Comparison of ENCODE assay signal across 9 cellular contexts in the genomic region with DNA sequence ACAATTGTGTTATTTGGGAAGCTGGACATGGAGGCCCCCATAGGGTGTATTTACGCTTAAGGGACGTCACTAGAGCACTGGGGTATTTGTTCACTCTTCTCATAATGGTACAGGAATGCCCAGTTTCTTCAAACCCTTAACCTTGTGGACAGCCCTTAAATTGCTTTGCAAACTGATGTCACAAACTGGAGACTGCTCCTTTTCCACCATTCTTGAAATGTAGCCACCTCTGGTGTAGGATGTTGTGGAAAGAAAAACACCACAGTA. TPM values are rescaled to one million over a fixed set of nuclear protein-coding genes. Genes with fewer than 3 reads are reported as not detected.
DNase-seq lines count a peak whose midpoint lies in the region; ATAC-seq, FAIRE-seq and TF ChIP-seq lines count a peak whose summit lies in the region.
"Had no signal": no experiment of that assay in that cellular context is flagged by ENCODE, and none has a peak within 500 bp of the region (broad histone marks: within the 10 kb centered on the region; RNA-seq: fewer than 3 reads in every experiment).

No MANE protein-coding gene starts in this region.

- H3K4me1 ChIP-seq in endodermal cell (ENCODE audit: control insufficient read depth, insufficient read depth, low read length) (peaks cover 6% of the 10 kb centered on the region), neural progenitor cell (peaks cover 30% of the 10 kb centered on the region)

- H3K36me3 Mint-ChIP-seq in endodermal cell (ENCODE audit: low read depth) (peaks cover 54% of the 10 kb centered on the region), neural progenitor cell (peaks cover 36% of the 10 kb centered on the region)

- 0 to 6% methylated on average over 2 of the region's 2 CpGs for whole genome bisulfite sequencing in endodermal cell (ENCODE audit: insufficient coverage in 1 of 2, insufficient read length in 1 of 2), 2 experiments

- H3K9me3 Mint-ChIP-seq in endodermal cell (no peaks in the 10 kb centered on the region), neural progenitor cell (no peaks in the 10 kb centered on the region)

- H3K27me3 ChIP-seq in endodermal cell (ENCODE audit: control insufficient read depth, insufficient read depth, low read length, poor library complexity, severe bottlenecking) = no peaks in the 10 kb centered on the region
- H3K27me3 ChIP-seq in neural progenitor cell = no peaks in the 10 kb centered on the region

- H4K20me1 ChIP-seq in neural progenitor cell (ENCODE audit: low read depth) = peaks cover 49% of the 10 kb centered on the region

- H3K4me2 ChIP-seq in neural progenitor cell = peak overlapping the region; percentile 88

- no peak for FAIRE-seq in H54 (lab: Jason Lieb, UNC)
- FAIRE-seq: A204.1 had no signal

- H3K4me3 Mint-ChIP-seq in endodermal cell (peak overlapping the region; percentile 98), neural progenitor cell (peak overlapping the region; percentile 95)

- peaks cover 96% of the 10 kb centered on the region for H3K79me2 ChIP-seq in neural progenitor cell (ENCODE audit: low read depth)

- no peaks in the 10 kb centered on the region for H3K27me3 Mint-ChIP-seq in endodermal cell (ENCODE audit: insufficient read depth)
- H3K27me3 Mint-ChIP-seq in neural progenitor cell (ENCODE audit: insufficient read depth, low read depth) = peaks cover 4% of the 10 kb centered on the region

- TF ChIP-seq CTCF in endodermal cell (conservative IDR thresholded peaks at IDR 0.05) (no peak), neural progenitor cell (IDR thresholded peaks at IDR 0.05) (no peak)

- H3K27ac Mint-ChIP-seq in endodermal cell = peak overlapping the region; percentile 94
- H3K27ac Mint-ChIP-seq in neural progenitor cell = peak overlapping the region; percentile 98

- peaks cover 51% of the 10 kb centered on the region for H3K36me3 ChIP-seq in endodermal cell (ENCODE audit: control insufficient read depth, insufficient read depth, low read length)
- H3K36me3 ChIP-seq in neural progenitor cell = peaks cover 29% of the 10 kb centered on the region

- TF ChIP-seq POLR2A in H54 (IDR thresholded peaks at IDR 0.05; ENCODE audit: low read depth, low read length) = no peak

- H3K4me1 Mint-ChIP-seq in endodermal cell = peaks cover 33% of the 10 kb centered on the region
- peaks cover 35% of the 10 kb centered on the region for H3K4me1 Mint-ChIP-seq in neural progenitor cell

- DNase-seq in DMS 273 (lab: John Stamatoyannopoulos, UW; ENCODE audit: unreplicated experiment) (peak; percentile 60), DMS 273 treated with DMSO at 0.1 percent for 48 hours (lab: John Stamatoyannopoulos, UW) (no peak), RPMI7951 (ENCODE audit: low read depth) (peak; percentile 28), endodermal cell (no peak), neural progenitor cell (ENCODE audit: low spot score) (no peak), H54 (ENCODE audit: insufficient read length, low spot score) (no peak), NCI-H1436 treated with DMSO at 0.1 percent for 48 hours (lab: John Stamatoyannopoulos, UW) (no peak)

- H3K9me3 ChIP-seq in endodermal cell (ENCODE audit: control insufficient read depth, low read length) (no peaks in the 10 kb centered on the region), neural progenitor cell (ENCODE audit: low read depth) (no peaks in the 10 kb centered on the region)

- H3K9ac ChIP-seq in endodermal cell (ENCODE audit: extremely low read depth, low read length, poor library complexity, severe bottlenecking) (peak overlapping the region; percentile 90), neural progenitor cell (peak overlapping the region; percentile 98)

- H3F3A ChIP-seq in neural progenitor cell (ENCODE audit: low read depth) = peaks cover 6% of the 10 kb centered on the region

- no peak for ATAC-seq in HG03139 (IDR thresholded peaks at IDR 0.05; ENCODE audit: unreplicated experiment)

- peak overlapping the region; percentile 93 for H3K4me3 ChIP-seq in endodermal cell (ENCODE audit: low read length)
- peak overlapping the region; percentile 84 for H3K4me3 ChIP-seq in neural progenitor cell

- H2AFZ ChIP-seq in neural progenitor cell (replicated peaks) = no peak overlapping the region

- H3K27ac ChIP-seq in endodermal cell (ENCODE audit: low read depth, low read length) (peak overlapping the region; percentile 84), neural progenitor cell (peak overlapping the region; percentile 84)

RNA-seq across cellular contexts. Expression of a gene that starts 1.0 kb away (rescaled TPM):
- 52.8 and 73.8 TPM in 2 replicates for total RNA-seq in RPMI7951 (2014; rRNA removed; shearing (Covaris generic))
- 100 to 1,000 TPM; 198 to 224 TPM for total RNA-seq in endodermal cell
- polyA plus RNA-seq in endodermal cell (2013, experiment 1 of 2) = 144 TPM
- 132 TPM for polyA plus RNA-seq in endodermal cell (2013, experiment 2 of 2)
- 135 and 148 TPM in 2 replicates for total RNA-seq in neural progenitor cell (ENCODE audit: low replicate concordance)

RNA-seq across cellular contexts. Expression of a gene that starts 15.6 kb away (rescaled TPM):
- not detected in 2 replicates for total RNA-seq in RPMI7951 (2014; rRNA removed; shearing (Covaris generic))
- not detected for total RNA-seq in endodermal cell
- polyA plus RNA-seq in endodermal cell (2013, experiment 1 of 2) = not detected
- polyA plus RNA-seq in endodermal cell (2013, experiment 2 of 2) = not detected
- not detected in 2 replicates for total RNA-seq in neural progenitor cell (ENCODE audit: low replicate concordance)

RNA-seq across cellular contexts. Expression of a gene that starts 29.8 kb away (rescaled TPM):
- total RNA-seq in RPMI7951 (2014; rRNA removed; shearing (Covaris generic)) = 499 and 606 TPM in 2 replicates
- total RNA-seq in endodermal cell = 100 to 1,000 TPM; 597 to 679 TPM
- polyA plus RNA-seq in endodermal cell (2013, experiment 1 of 2) = 357 TPM
- 371 TPM for polyA plus RNA-seq in endodermal cell (2013, experiment 2 of 2)
- 408 and 596 TPM in 2 replicates for total RNA-seq in neural progenitor cell (ENCODE audit: low replicate concordance)

RNA-seq across cellular contexts. Expression of a gene that starts 50.7 kb away (rescaled TPM):
- 107 and 122 TPM in 2 replicates for total RNA-seq in RPMI7951 (2014; rRNA removed; shearing (Covaris generic))
- total RNA-seq in endodermal cell (10 to 100 TPM; 55.7 to 59.4 TPM), neural progenitor cell (ENCODE audit: low replicate concordance) (57.9 and 65.9 TPM in 2 replicates)
- polyA plus RNA-seq in endodermal cell (2013, experiment 1 of 2) = 89.7 TPM
- 79.8 TPM for polyA plus RNA-seq in endodermal cell (2013, experiment 2 of 2)

Comparison
In these comparisons a context has a peak if more than half of its experiments do, and no peak if none do; other contexts are left out.
1. DNase-seq: peak in DMS 273 (single experiment) and RPMI7951 (single experiment); none in DMS 273 treated with DMSO at 0.1 percent for 48 hours (single experiment), endodermal cell (single experiment), neural progenitor cell (single experiment), H54 (single experiment) and NCI-H1436 treated with DMSO at 0.1 percent for 48 hours (single experiment).